ENCODE assay signal across 1 cellular context in genomic region chr4:1797298-1797860, GRCh38.
TF ChIP-seq lines count a peak whose summit lies in the region.

No MANE protein-coding gene starts in this region.

TF ChIP-seq in HepG2, 621 proteins besides CTCF, POLR2A, EP300 and RAD21 (continued from another document and continues in another):
- TF ChIP-seq ZNF710 (CRISPR knock-in tag; IDR thresholded peaks at IDR 0.05; ENCODE audit: borderline replicate concordance) (0 out of 2 replicates have a peak, but pooled peaks have one; percentile 1), TP53 (CRISPR knock-in tag; conservative IDR thresholded peaks at IDR 0.05) (no peak), ZBTB7B (CRISPR knock-in tag; IDR thresholded peaks at IDR 0.05) (0 out of 2 replicates have a peak, but pooled peaks have one; percentile 17), ZNF274 (CRISPR knock-in tag; IDR thresholded peaks at IDR 0.05) (no peak), CHCHD3 (CRISPR knock-in tag; IDR thresholded peaks at IDR 0.05) (no peak), ZHX2 (IDR thresholded peaks at IDR 0.05; ENCODE audit: low read depth) (no peak), ZHX2 (CRISPR knock-in tag; IDR thresholded peaks at IDR 0.05; ENCODE audit: borderline replicate concordance) (no peak), ZFP36L2 (CRISPR knock-in tag; IDR thresholded peaks at IDR 0.05) (no peak), ZKSCAN5 (CRISPR knock-in tag; IDR thresholded peaks at IDR 0.05) (no peak), TEAD3 (CRISPR knock-in tag; optimal IDR thresholded peaks at IDR 0.05; ENCODE audit: borderline replicate concordance) (peak; percentile 18), ZNF556 (CRISPR knock-in tag; IDR thresholded peaks at IDR 0.05; ENCODE audit: borderline replicate concordance) (no peak), ZFP1 (CRISPR knock-in tag; IDR thresholded peaks at IDR 0.05) (no peak), ZNF572 (CRISPR knock-in tag; IDR thresholded peaks at IDR 0.05) (no peak), GRHL1 (CRISPR knock-in tag; conservative IDR thresholded peaks at IDR 0.05) (no peak), ZNF670 (CRISPR knock-in tag; IDR thresholded peaks at IDR 0.05; ENCODE audit: borderline replicate concordance) (no peak), ELF1 (CRISPR knock-in tag; IDR thresholded peaks at IDR 0.05) (0 out of 2 replicates have a peak, but pooled peaks have one; percentile 2), KDM5B (CRISPR knock-in tag; IDR thresholded peaks at IDR 0.05; ENCODE audit: borderline replicate concordance) (no peak), NAIF1 (CRISPR knock-in tag; IDR thresholded peaks at IDR 0.05; ENCODE audit: borderline replicate concordance) (0 out of 2 replicates have a peak, but pooled peaks have one; percentile 43), FIP1L1 (IDR thresholded peaks at IDR 0.05; ENCODE audit: borderline replicate concordance, insufficient read depth, low read depth, low read length) (no peak), ELK4 (CRISPR knock-in tag; IDR thresholded peaks at IDR 0.05; ENCODE audit: borderline replicate concordance) (no peak), ZNF740 (CRISPR knock-in tag; IDR thresholded peaks at IDR 0.05) (peak; percentile 92), ARID2 (CRISPR knock-in tag; IDR thresholded peaks at IDR 0.05; ENCODE audit: borderline replicate concordance) (no peak), HMGXB4 (CRISPR knock-in tag; IDR thresholded peaks at IDR 0.05; ENCODE audit: borderline replicate concordance in 1 of 2, low read depth in 1 of 2) (no peak), HNF1A (IDR thresholded peaks at IDR 0.05; ENCODE audit: low read depth) (no peak), HNF1A (CRISPR knock-in tag; IDR thresholded peaks at IDR 0.05; ENCODE audit: borderline replicate concordance) (0 out of 2 replicates have a peak, but pooled peaks have one; percentile 21), ZNF770 (CRISPR knock-in tag; IDR thresholded peaks at IDR 0.05) (no peak), ZNF775 (CRISPR knock-in tag; IDR thresholded peaks at IDR 0.05; ENCODE audit: borderline replicate concordance) (no peak), THAP11 (CRISPR knock-in tag; IDR thresholded peaks at IDR 0.05) (peak; percentile 1; the same call in 1 of the 2 replicates), THAP8 (CRISPR knock-in tag; IDR thresholded peaks at IDR 0.05; ENCODE audit: borderline replicate concordance) (no peak), USF2 (IDR thresholded peaks at IDR 0.05; ENCODE audit: low read depth, low read length) (no peak), USF2 (CRISPR knock-in tag; IDR thresholded peaks at IDR 0.05; ENCODE audit: borderline replicate concordance) (no peak), SNRNP70 (IDR thresholded peaks at IDR 0.05; ENCODE audit: low read depth, low read length) (no peak), ZFX (CRISPR knock-in tag; IDR thresholded peaks at IDR 0.05; ENCODE audit: low read depth) (peak; percentile 10; the same call in 1 of the 2 replicates), RBM39 (IDR thresholded peaks at IDR 0.05; ENCODE audit: low read depth, low read length, poor library complexity, severe bottlenecking) (no peak), DNMT3B (CRISPR knock-in tag; conservative IDR thresholded peaks at IDR 0.05) (no peak)
